In genomic region chr16:4021916-4022315, GRCh38 we compare ENCODE assay signal across 3 cellular contexts.
TF ChIP-seq lines count a peak whose summit lies in the region.

No MANE protein-coding gene starts in this region.

TF ChIP-seq in GM23338, 12 proteins besides CTCF, POLR2A, EP300 and RAD21:
- TF ChIP-seq CREB1 (CRISPR knock-in tag; IDR thresholded peaks at IDR 0.05; ENCODE audit: low read depth) (no peak), JUNB (IDR thresholded peaks at IDR 0.05; ENCODE audit: unreplicated experiment) (no peak), EZH2 (IDR thresholded peaks at IDR 0.05; ENCODE audit: low read depth, unreplicated experiment) (no peak), REST (IDR thresholded peaks at IDR 0.05; ENCODE audit: unreplicated experiment) (no peak), STAT1 (IDR thresholded peaks at IDR 0.05; ENCODE audit: unreplicated experiment) (no peak), ZNF114 (CRISPR knock-in tag; IDR thresholded peaks at IDR 0.05) (no peak), ETS1 (IDR thresholded peaks at IDR 0.05) (no peak), NANOG (IDR thresholded peaks at IDR 0.05; ENCODE audit: borderline replicate concordance) (no peak), POLR2AphosphoS5 (IDR thresholded peaks at IDR 0.05; ENCODE audit: low read depth) (no peak), ZNF331 (CRISPR knock-in tag; IDR thresholded peaks at IDR 0.05; ENCODE audit: low read depth) (no peak)

TF ChIP-seq in H1, 55 proteins besides CTCF, POLR2A, EP300 and RAD21 (continued from another document):
- TF ChIP-seq SAP30 (IDR thresholded peaks at IDR 0.05; ENCODE audit: insufficient read depth, insufficient replicate concordance, low read length) (no peak), MAX (IDR thresholded peaks at IDR 0.05) (no peak), RXRA (IDR thresholded peaks at IDR 0.05; ENCODE audit: insufficient read depth, low read depth, low read length) (no peak), CTBP2 (IDR thresholded peaks at IDR 0.05; ENCODE audit: borderline replicate concordance, insufficient read depth, insufficient read length, low read length) (no peak), CHD1 (IDR thresholded peaks at IDR 0.05; ENCODE audit: low read depth, low read length) (no peak), ATF3 (IDR thresholded peaks at IDR 0.05; ENCODE audit: insufficient read depth, low read depth, low read length) (no peak), SRF (IDR thresholded peaks at IDR 0.05; ENCODE audit: low read depth, low read length) (no peak), NRF1 (IDR thresholded peaks at IDR 0.05; ENCODE audit: low read depth, low read length) (no peak), E2F6 (IDR thresholded peaks at IDR 0.05) (no peak)

TF ChIP-seq in WTC11, 78 proteins besides CTCF, POLR2A, EP300 and RAD21 (continued from another document):
- TF ChIP-seq IRF1 (CRISPR knock-in tag; IDR thresholded peaks at IDR 0.05) (no peak), ZNF281 (CRISPR knock-in tag; IDR thresholded peaks at IDR 0.05) (no peak), IRF2 (CRISPR knock-in tag; IDR thresholded peaks at IDR 0.05; ENCODE audit: borderline replicate concordance, low read depth) (no peak), HMGA2 (CRISPR knock-in tag; IDR thresholded peaks at IDR 0.05) (no peak), ZNF532 (CRISPR knock-in tag; IDR thresholded peaks at IDR 0.05; ENCODE audit: borderline replicate concordance) (no peak), RORB (CRISPR knock-in tag; IDR thresholded peaks at IDR 0.05) (no peak), FOXJ3 (CRISPR knock-in tag; IDR thresholded peaks at IDR 0.05; ENCODE audit: borderline replicate concordance) (no peak), ZNF416 (CRISPR knock-in tag; IDR thresholded peaks at IDR 0.05) (no peak), ARID4B (CRISPR knock-in tag; IDR thresholded peaks at IDR 0.05; ENCODE audit: borderline replicate concordance) (no peak), E2F1 (CRISPR knock-in tag; IDR thresholded peaks at IDR 0.05) (no peak), CBFB (CRISPR knock-in tag; IDR thresholded peaks at IDR 0.05; ENCODE audit: low read depth) (no peak)
